18 cellular contexts compared by ENCODE assay signal in the genomic region with DNA sequence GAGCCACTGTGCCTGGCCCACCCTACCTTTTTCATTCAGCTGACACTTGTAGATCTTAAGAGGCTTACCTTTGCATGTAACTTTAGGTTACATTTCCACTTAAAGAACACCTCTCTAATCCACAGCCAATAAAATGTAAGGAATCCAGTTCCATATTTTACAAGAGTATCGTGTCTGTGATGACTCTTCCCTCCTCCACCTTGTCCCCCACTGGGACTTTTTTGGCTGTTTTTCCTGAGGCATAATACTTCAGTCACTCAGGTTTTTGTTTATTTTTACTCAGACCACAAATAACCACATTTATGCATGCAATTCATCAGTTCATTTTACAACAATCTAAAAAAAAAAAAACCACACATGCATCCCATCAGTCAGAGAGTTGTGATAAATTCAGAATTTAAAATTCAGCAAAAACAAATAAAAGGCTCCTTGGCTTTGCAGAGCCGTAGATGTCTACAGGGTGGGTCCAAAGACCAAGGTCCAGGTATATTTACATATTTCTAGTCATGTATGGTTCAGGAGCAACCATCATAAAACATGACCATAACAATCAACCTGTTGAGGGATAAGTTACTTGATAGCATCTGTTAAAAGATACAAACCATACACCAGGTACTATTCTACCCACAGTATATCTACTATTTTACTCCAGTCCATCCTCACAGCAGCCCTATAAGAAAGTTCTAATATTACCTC. TPM values are rescaled to one million over a fixed set of nuclear protein-coding genes. Genes with fewer than 3 reads are reported as not detected.
A peak's percentile ranks its signal among the peaks of the same experiment; 100 is the strongest.
DNase-seq lines count a peak whose midpoint lies in the region; ATAC-seq, FAIRE-seq and TF ChIP-seq lines count a peak whose summit lies in the region.
"Had no signal": no experiment of that assay in that cellular context is flagged by ENCODE, and none has a peak within 500 bp of the region (broad histone marks: within the 10 kb centered on the region; RNA-seq: fewer than 3 reads in every experiment).

No MANE protein-coding gene starts in this region.

- FAIRE-seq in pancreas (lab: Jason Lieb, UNC): peak; percentile 26
- FAIRE-seq: G401.6 had no signal

- H3K9me3 Mint-ChIP-seq in activated CD4-positive, alpha-beta memory T cell treated with anti-CD3 and anti-CD28 coated beads, Interleukin-2, amount 10 ng/mL, durations not matched to agents 7 days and 5 days: no peaks in the 10 kb centered on the region
- H3K9me3 Mint-ChIP-seq: activated naive CD4-positive, alpha-beta T cell treated with anti-CD3 and anti-CD28 coated beads, Interleukin-2, amount 50 U/mL, for 24 hours; CD4-positive, alpha-beta memory T cell; central memory CD8-positive, alpha-beta T cell; T-cell had no signal

- TF ChIP-seq EP300 in ovary (IDR thresholded peaks at IDR 0.05): no peak

- H3K27me3 ChIP-seq in pancreas (no peaks in the 10 kb centered on the region), ascending aorta (no peaks in the 10 kb centered on the region), ovary (no peaks in the 10 kb centered on the region)
- H3K27me3 ChIP-seq: heart left ventricle had no signal

- POLR2A ChIA-PET in activated CD4-positive, alpha-beta memory T cell treated with anti-CD3 and anti-CD28 coated beads, Interleukin-2, amount 10 ng/mL, durations not matched to agents 7 days and 5 days (lab: Charles Lee): interaction anchor here (1.1 to 1.9 kb wide), 2 partner anchors 10 to 41 kb away, joined by 3 to 7 read pairs; partner anchors contain the start of gene ATXN1

- peaks cover 71% of the 10 kb centered on the region for H3K36me3 Mint-ChIP-seq in activated CD4-positive, alpha-beta memory T cell treated with anti-CD3 and anti-CD28 coated beads, Interleukin-2, amount 10 ng/mL, durations not matched to agents 7 days and 5 days (ENCODE audit: low read depth)

- H3K27ac Mint-ChIP-seq in activated CD4-positive, alpha-beta memory T cell treated with anti-CD3 and anti-CD28 coated beads, Interleukin-2, amount 10 ng/mL, durations not matched to agents 7 days and 5 days: no peak overlapping the region
- H3K27ac Mint-ChIP-seq: activated naive CD4-positive, alpha-beta T cell treated with anti-CD3 and anti-CD28 coated beads, Interleukin-2, amount 50 U/mL, for 24 hours; T-cell had no signal

- 55 to 58% methylated on average over 2 of the region's 2 CpGs for WGBS in pancreas, 2 donors
- 85 to 95% (median 87%) methylated on average over 2 of the region's 2 CpGs for WGBS in ovary, 3 donors

- peaks cover 70% of the 10 kb centered on the region for H3K4me1 Mint-ChIP-seq in activated CD4-positive, alpha-beta memory T cell treated with anti-CD3 and anti-CD28 coated beads, Interleukin-2, amount 10 ng/mL, durations not matched to agents 7 days and 5 days

- TF ChIP-seq CTCF in choroid plexus epithelial cell (conservative IDR thresholded peaks at IDR 0.05; ENCODE audit: low read depth, low read length) (no peak), pancreas (IDR thresholded peaks at IDR 0.05) (no peak), ascending aorta (IDR thresholded peaks at IDR 0.05) (no peak), ovary (IDR thresholded peaks at IDR 0.05) (no peak)

- H3K4me3 ChIP-seq in choroid plexus epithelial cell (ENCODE audit: low read depth, low read length): no peak overlapping the region
- no peak overlapping the region for H3K4me3 ChIP-seq in pancreas
- H3K4me3 ChIP-seq in ascending aorta: no peak overlapping the region
- H3K4me3 ChIP-seq in ovary: no peak overlapping the region
- H3K4me3 ChIP-seq: heart left ventricle had no signal

- no peak for ATAC-seq in pancreas
- ATAC-seq: activated CD4-positive, CD25-positive, alpha-beta regulatory T cell treated with anti-CD3 and anti-CD28 coated beads, Interleukin-2, amount 50 U/mL, for 24 hours; T-cell had no signal

- H3K9me3 ChIP-seq in pancreas (no peaks in the 10 kb centered on the region), ascending aorta (no peaks in the 10 kb centered on the region), ovary (no peaks in the 10 kb centered on the region)
- H3K9me3 ChIP-seq: heart left ventricle had no signal

- peaks cover 10 to 49% (median 24%) of the 10 kb centered on the region in 3 donors for H3K4me1 ChIP-seq in pancreas
- peaks cover 0 to 41% of the 10 kb centered on the region in 2 donors for H3K4me1 ChIP-seq in ascending aorta
- peaks cover 1% of the 10 kb centered on the region for H3K4me1 ChIP-seq in ovary (ENCODE audit: insufficient read depth)

- DNase-seq in ELR (ENCODE audit: low read depth) (peak; percentile 92), NCI-H226 (peak; percentile 33), choroid plexus epithelial cell (ENCODE audit: low read depth) (peak; percentile 59), pancreas (no peak), ascending aorta (ENCODE audit: low spot score in 2 of 2) (no peak), NAMALWA (ENCODE audit: low spot score) (no peak), ovary (no peak)
- no peak for DNase-seq in activated CD4-positive, alpha-beta memory T cell treated with anti-CD3 and anti-CD28 coated beads, Interleukin-2, amount 10 ng/mL, durations not matched to agents 7 days and 5 days
- DNase-seq: CD4-positive, alpha-beta memory T cell; heart left ventricle; NCI-H1105; NCI-H345; stimulated activated CD4-positive, alpha-beta T cell treated with anti-CD3 and anti-CD28 coated beads, Interleukin-2, amount 100 ng/mL, for 48 hours; T-cell had no signal

- H3K27me3 Mint-ChIP-seq in activated CD4-positive, alpha-beta memory T cell treated with anti-CD3 and anti-CD28 coated beads, Interleukin-2, amount 10 ng/mL, durations not matched to agents 7 days and 5 days: no peaks in the 10 kb centered on the region
- H3K27me3 Mint-ChIP-seq: activated naive CD4-positive, alpha-beta T cell treated with anti-CD3 and anti-CD28 coated beads, Interleukin-2, amount 50 U/mL, for 24 hours; CD4-positive, alpha-beta memory T cell; central memory CD8-positive, alpha-beta T cell; T-cell had no signal

- no peak overlapping the region for H3K4me3 Mint-ChIP-seq in activated CD4-positive, alpha-beta memory T cell treated with anti-CD3 and anti-CD28 coated beads, Interleukin-2, amount 10 ng/mL, durations not matched to agents 7 days and 5 days
- H3K4me3 Mint-ChIP-seq: activated naive CD4-positive, alpha-beta T cell treated with anti-CD3 and anti-CD28 coated beads, Interleukin-2, amount 50 U/mL, for 24 hours; central memory CD8-positive, alpha-beta T cell; T-cell had no signal

- no peaks in the 10 kb centered on the region for H3K36me3 ChIP-seq in pancreas
- peaks cover 0 to 2% of the 10 kb centered on the region in 2 donors for H3K36me3 ChIP-seq in ascending aorta
- H3K36me3 ChIP-seq in ovary: no peaks in the 10 kb centered on the region

- no peak for TF ChIP-seq POLR2A in ovary (IDR thresholded peaks at IDR 0.05)

- intact Hi-C loops in pancreas (cut with DNase I): no loop called here
- intact Hi-C loops in ascending aorta (cut with DNase I): no loop called here
- intact Hi-C loops in ovary (cut with DNase I): no loop called here

- H3K27ac ChIP-seq in pancreas (no peak overlapping the region), ascending aorta (no peak overlapping the region), ovary (no peak overlapping the region)

- CTCF ChIA-PET in activated CD4-positive, alpha-beta memory T cell treated with anti-CD3 and anti-CD28 coated beads, Interleukin-2, amount 10 ng/mL, durations not matched to agents 7 days and 5 days (lab: Charles Lee): interaction anchor here (0.9 to 1.3 kb wide), 2 partner anchors 19 to 22 kb away, joined by 3 to 4 read pairs; no protein-coding TSS in a partner anchor

RNA-seq across cellular contexts. Expression of gene ATXN1, which starts 9.9 kb away (rescaled TPM):
- total RNA-seq in pancreas: 10 to 100 TPM; 20.0 to 38.6 (median 22.5) TPM
- 1 to 10 TPM; 4.9 to 8.1 TPM for polyA plus RNA-seq in pancreas
- 10 to 100 TPM; 83.1 to 89.4 TPM for total RNA-seq in activated CD4-positive, alpha-beta memory T cell treated with anti-CD3 and anti-CD28 coated beads, Interleukin-2, amount 10 ng/mL, durations not matched to agents 7 days and 5 days
- total RNA-seq in ascending aorta: 68.3 TPM
- total RNA-seq in ovary: 10 to 100 TPM; 26.4 to 38.2 (median 32.6) TPM
- 10 to 100 TPM in 1 of 2 donors, 1 to 10 TPM in 1; 7.3 to 12.9 TPM for polyA plus RNA-seq in ovary

Comparison
In these comparisons a context has a peak if more than half of its experiments do, and no peak if none do; other contexts are left out.
1. DNase-seq: peak in ELR (single experiment), NCI-H226 (single experiment) and choroid plexus epithelial cell (single experiment); none in pancreas (0 of 6), activated CD4-positive, alpha-beta memory T cell treated with anti-CD3 and anti-CD28 coated beads, Interleukin-2, amount 10 ng/mL, durations not matched to agents 7 days and 5 days (single experiment), ascending aorta (0 of 2), NAMALWA (single experiment) and ovary (0 of 5).